Comparison of ENCODE assay signal across 21 cellular contexts in genomic region chr13:110457361-110457760, GRCh38.
DNase-seq lines count a peak whose midpoint lies in the region; ATAC-seq and TF ChIP-seq lines count a peak whose summit lies in the region.
"Had no signal": no experiment of that assay in that cellular context is flagged by ENCODE, and none has a peak within 500 bp of the region (broad histone marks: within the 10 kb centered on the region; RNA-seq: fewer than 3 reads in every experiment).

No MANE protein-coding gene starts in this region.

- H3K4me3 Mint-ChIP-seq in nephron progenitor cell, result no peak overlapping the region
- H3K4me3 Mint-ChIP-seq in stimulated activated memory B cell treated with anti-CD40 and anti-IgM and Interleukin-4, amounts not matched to agents 10 μg/mL and 1 μg/mL and 100 μg/mL, for 72 hours, result no peak overlapping the region
- H3K4me3 Mint-ChIP-seq in T-helper 2 cell treated with Interferon-gamma antibody and Interleukin-4, amounts not matched to agents 5 μg/mL and 100 μg/mL, for 36 hours, result no peak overlapping the region
- H3K4me3 Mint-ChIP-seq: CD4-positive, alpha-beta T cell had no signal

- peaks cover 34% of the 10 kb centered on the region for H3K36me3 Mint-ChIP-seq in nephron progenitor cell (ENCODE audit: low read depth)
- no peaks in the 10 kb centered on the region for H3K36me3 Mint-ChIP-seq in stimulated activated memory B cell treated with anti-CD40 and anti-IgM and Interleukin-4, amounts not matched to agents 10 μg/mL and 1 μg/mL and 100 μg/mL, for 72 hours
- H3K36me3 Mint-ChIP-seq in T-helper 2 cell treated with Interferon-gamma antibody and Interleukin-4, amounts not matched to agents 5 μg/mL and 100 μg/mL, for 36 hours (ENCODE audit: low read depth), result no peaks in the 10 kb centered on the region

- H3K4me1 ChIP-seq in BLaER1 treated with 17β-estradiol and CSF1 and Interleukin-3, amounts not matched to agents 10 nM and 100 nM, result peaks cover 23 to 55% (median 39%) of the 10 kb centered on the region in 10 experiments; a peak in 19 of 20 replicates
- H3K4me1 ChIP-seq in lower lobe of right lung, result peaks cover 4% of the 10 kb centered on the region
- H3K4me1 ChIP-seq: BE2C had no signal

- no peak overlapping the region for H3K9ac ChIP-seq in BLaER1 treated with 17β-estradiol and CSF1 and Interleukin-3, amounts not matched to agents 10 nM and 100 nM

- H3K27ac ChIP-seq in BLaER1 treated with 17β-estradiol and CSF1 and Interleukin-3, amounts not matched to agents 10 nM and 100 nM, result 0 out of 22 replicates have a peak overlapping the region, but pooled peaks of 1 of the 11 experiments have one; percentile 34
- H3K27ac ChIP-seq in lower lobe of right lung, result no peak overlapping the region
- H3K27ac ChIP-seq: SJSA1 had no signal

- no peaks in the 10 kb centered on the region for H3K9me3 Mint-ChIP-seq in nephron progenitor cell
- H3K9me3 Mint-ChIP-seq in stimulated activated memory B cell treated with anti-CD40 and anti-IgM and Interleukin-4, amounts not matched to agents 10 μg/mL and 1 μg/mL and 100 μg/mL, for 72 hours, result no peaks in the 10 kb centered on the region
- H3K9me3 Mint-ChIP-seq in T-helper 2 cell treated with Interferon-gamma antibody and Interleukin-4, amounts not matched to agents 5 μg/mL and 100 μg/mL, for 36 hours, result no peaks in the 10 kb centered on the region
- H3K9me3 Mint-ChIP-seq: CD4-positive, alpha-beta T cell had no signal

- no peaks in the 10 kb centered on the region for H3K27me3 ChIP-seq in BLaER1 treated with 17β-estradiol and CSF1 and Interleukin-3, amounts not matched to agents 10 nM and 100 nM
- no peaks in the 10 kb centered on the region for H3K27me3 ChIP-seq in lower lobe of right lung (ENCODE audit: low read depth)
- H3K27me3 ChIP-seq: BE2C had no signal

- peak overlapping the region; percentile 19 for H3K27ac Mint-ChIP-seq in nephron progenitor cell
- H3K27ac Mint-ChIP-seq in stimulated activated memory B cell treated with anti-CD40 and anti-IgM and Interleukin-4, amounts not matched to agents 10 μg/mL and 1 μg/mL and 100 μg/mL, for 72 hours, result peak overlapping the region; percentile 13
- no peak overlapping the region for H3K27ac Mint-ChIP-seq in T-helper 2 cell treated with Interferon-gamma antibody and Interleukin-4, amounts not matched to agents 5 μg/mL and 100 μg/mL, for 36 hours
- H3K27ac Mint-ChIP-seq: CD4-positive, alpha-beta T cell had no signal

- peaks cover 8% of the 10 kb centered on the region for H3K4me1 Mint-ChIP-seq in nephron progenitor cell
- H3K4me1 Mint-ChIP-seq in stimulated activated memory B cell treated with anti-CD40 and anti-IgM and Interleukin-4, amounts not matched to agents 10 μg/mL and 1 μg/mL and 100 μg/mL, for 72 hours, result peaks cover 29% of the 10 kb centered on the region
- peaks cover 3% of the 10 kb centered on the region for H3K4me1 Mint-ChIP-seq in T-helper 2 cell treated with Interferon-gamma antibody and Interleukin-4, amounts not matched to agents 5 μg/mL and 100 μg/mL, for 36 hours (ENCODE audit: low read depth)

- DNase-seq in NCI-H526 treated with DMSO at 0.1 percent for 48 hours (lab: John Stamatoyannopoulos, UW) (peak; percentile 20), nephron progenitor cell (no peak), cerebellar cortex (ENCODE audit: low spot score) (no peak), lower lobe of right lung (no peak)
- DNase-seq in T-helper 2 cell treated with Interferon-gamma antibody and Interleukin-4, amounts not matched to agents 5 μg/mL and 100 μg/mL, for 36 hours (ENCODE audit: low spot score), result no peak
- DNase-seq: BE2C; CD4-positive, alpha-beta T cell; COR-L47; DMS79; KBM-7; NCI-H1092; NCI-H1436; NCI-H187 treated with DMSO at 0.1 percent for 48 hours; NCI-H2171; NCI-H345; NCI-H524 had no signal

- peak overlapping the region in 9 of 11 experiments; percentile 0 to 59 (median 44); a peak in 9 of 22 replicates for H3K4me2 ChIP-seq in BLaER1 treated with 17β-estradiol and CSF1 and Interleukin-3, amounts not matched to agents 10 nM and 100 nM

- H3K4me3 ChIP-seq in BLaER1 treated with 17β-estradiol and CSF1 and Interleukin-3, amounts not matched to agents 10 nM and 100 nM, result no peak overlapping the region
- H3K4me3 ChIP-seq in lower lobe of right lung, result no peak overlapping the region
- H3K4me3 ChIP-seq: SJSA1 had no signal

- TF ChIP-seq CTCF in nephron progenitor cell (IDR thresholded peaks at IDR 0.05) (no peak), lower lobe of right lung (IDR thresholded peaks at IDR 0.05) (no peak)

- no peak for ATAC-seq in stimulated activated memory B cell treated with anti-CD40 and anti-IgM and Interleukin-4, amounts not matched to agents 10 μg/mL and 1 μg/mL and 100 μg/mL, for 72 hours
- ATAC-seq in lower lobe of right lung, result no peak
- ATAC-seq: HepG2, Right ventricle myocardium inferior had no signal

- intact Hi-C loops in lower lobe of right lung (cut with DNase I), result no loop called here

- no peaks in the 10 kb centered on the region for H3K9me3 ChIP-seq in BLaER1 treated with 17β-estradiol and CSF1 and Interleukin-3, amounts not matched to agents 10 nM and 100 nM (replicated peaks in 1 of 11)
- no peaks in the 10 kb centered on the region for H3K9me3 ChIP-seq in lower lobe of right lung
- H3K9me3 ChIP-seq: BE2C, SJSA1 had no signal

- H3K27me3 Mint-ChIP-seq in nephron progenitor cell (ENCODE audit: low read depth, poor library complexity), result peaks cover 3% of the 10 kb centered on the region
- H3K27me3 Mint-ChIP-seq in stimulated activated memory B cell treated with anti-CD40 and anti-IgM and Interleukin-4, amounts not matched to agents 10 μg/mL and 1 μg/mL and 100 μg/mL, for 72 hours, result peaks cover 15% of the 10 kb centered on the region
- peaks cover 13% of the 10 kb centered on the region for H3K27me3 Mint-ChIP-seq in T-helper 2 cell treated with Interferon-gamma antibody and Interleukin-4, amounts not matched to agents 5 μg/mL and 100 μg/mL, for 36 hours (ENCODE audit: low read depth)

- H4K20me1 ChIP-seq in BLaER1 treated with 17β-estradiol and CSF1 and Interleukin-3, amounts not matched to agents 10 nM and 100 nM, result peaks cover 0 to 4% (median 0%) of the 10 kb centered on the region in 11 experiments; a peak in 1 of 22 replicates

- no peaks in the 10 kb centered on the region for H3K36me3 ChIP-seq in BLaER1 treated with 17β-estradiol and CSF1 and Interleukin-3, amounts not matched to agents 10 nM and 100 nM
- H3K36me3 ChIP-seq in lower lobe of right lung, result peaks cover 74% of the 10 kb centered on the region
- H3K36me3 ChIP-seq: BE2C had no signal
